ENCODE assay signal across 22 cellular contexts in the genomic region with DNA sequence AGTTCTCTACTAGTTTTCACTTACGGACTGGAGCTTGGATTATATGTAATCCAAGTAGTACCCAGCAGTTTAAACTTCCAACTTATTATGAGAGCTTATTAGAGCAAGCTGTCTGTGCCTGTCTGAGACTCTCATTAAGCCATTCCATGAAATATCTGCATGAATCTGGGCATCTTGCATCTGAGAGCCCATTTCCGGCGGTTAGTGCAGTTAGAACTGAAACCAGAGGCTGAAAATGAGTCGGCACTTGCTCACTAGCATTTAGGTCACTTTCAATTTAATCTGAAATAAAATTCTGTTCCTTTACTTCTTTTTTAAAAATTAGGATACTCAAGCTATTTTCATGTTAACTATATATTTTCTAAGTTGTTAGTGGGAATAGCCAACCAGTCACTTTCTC.
DNase-seq lines count a peak whose midpoint lies in the region; ATAC-seq and TF ChIP-seq lines count a peak whose summit lies in the region.
"Had no signal": no experiment of that assay in that cellular context is flagged by ENCODE, and none has a peak within 500 bp of the region (broad histone marks: within the 10 kb centered on the region; RNA-seq: fewer than 3 reads in every experiment).

No MANE protein-coding gene starts in this region.

- no peaks in the 10 kb centered on the region for H3K36me3 Mint-ChIP-seq in natural killer cell

- DNase-seq in NOMO-1 treated with DMSO at 0.1 percent for 48 hours (lab: John Stamatoyannopoulos, UW; ENCODE audit: unreplicated experiment), result peak; percentile 9
- no peak for DNase-seq in NOMO-1 treated with dmso at 0.1 percent for 144 hours (lab: John Stamatoyannopoulos, UW; ENCODE audit: unreplicated experiment)
- peak; percentile 12 for DNase-seq in HT1080 (ENCODE audit: low read depth)
- no peak for DNase-seq in PC-3
- no peak for DNase-seq in natural killer cell
- no peak for DNase-seq in UCSD-AML1 (lab: John Stamatoyannopoulos, UW; ENCODE audit: unreplicated experiment)
- DNase-seq in ecto neural progenitor cell (ENCODE audit: low spot score), result no peak
- DNase-seq: 8988T, COR-L47, DMS153, NCI-H1105, NCI-H187 treated with DMSO at 0.1 percent for 48 hours, NCI-H2171, NCI-H446 treated with DMSO at 0.1 percent for 48 hours, NCI-H774, PC-9, T-helper 1 cell had no signal

- no peak for ATAC-seq in PC-3
- ATAC-seq in HG03460 (IDR thresholded peaks at IDR 0.05; ENCODE audit: unreplicated experiment), result no peak
- ATAC-seq in natural killer cell, result no peak
- ATAC-seq: K562 had no signal

- POLR2A ChIA-PET in PC-3 (lab: Charles Lee; ENCODE audit: unreplicated experiment), result no interaction called here

- no peak overlapping the region for H3K27ac Mint-ChIP-seq in natural killer cell

- no peak overlapping the region for H3K9ac ChIP-seq in PC-3 (ENCODE audit: low read length)

- no peaks in the 10 kb centered on the region for H3K9me3 ChIP-seq in PC-3 (ENCODE audit: low read length)
- H3K9me3 ChIP-seq: HAP-1 had no signal

- no peaks in the 10 kb centered on the region for H3K4me1 Mint-ChIP-seq in natural killer cell

- H3K4me3 ChIP-seq in PC-3 (ENCODE audit: low read length), result no peak overlapping the region
- H3K4me3 ChIP-seq: HAP-1, K562, PC-9 had no signal

- H3K4me1 ChIP-seq in PC-3 (ENCODE audit: insufficient read depth, low read length), result no peaks in the 10 kb centered on the region

- no peaks in the 10 kb centered on the region for H4K20me1 ChIP-seq in PC-3 (ENCODE audit: low read length)

- no peak for TF ChIP-seq CTCF in PC-3 (conservative IDR thresholded peaks at IDR 0.05; ENCODE audit: low read depth, low read length)
- no peak for TF ChIP-seq CTCF in natural killer cell (IDR thresholded peaks at IDR 0.05)

- no peak overlapping the region for H3K27ac ChIP-seq in PC-3 (ENCODE audit: low read length)
- H3K27ac ChIP-seq: C4-2B, HL-60, PC-9 had no signal

- H3K4me2 ChIP-seq in PC-3 (ENCODE audit: low read length), result 0 out of 2 replicates have a peak overlapping the region, but pooled peaks have one; percentile 9
- H3K4me2 ChIP-seq: PC-9 had no signal

- H3K9me3 Mint-ChIP-seq in natural killer cell, result no peaks in the 10 kb centered on the region

- BruUV-seq in PC-3 (replicated peaks; lab: Mats Ljungman, UMichigan), result no TSS peak

- H3K27me3 Mint-ChIP-seq in natural killer cell (ENCODE audit: low read depth in 2 of 2), result peaks cover 0 to 4% of the 10 kb centered on the region in 2 donors

- no peak overlapping the region for H2AFZ ChIP-seq in PC-3 (ENCODE audit: low read length)
- H2AFZ ChIP-seq: PC-9 had no signal

- H3K9me2 ChIP-seq in PC-3 (replicated peaks; ENCODE audit: low read length), result no peaks in the 10 kb centered on the region

- no peaks in the 10 kb centered on the region for H3K36me3 ChIP-seq in PC-3 (ENCODE audit: low read depth, low read length)
- H3K36me3 ChIP-seq: HAP-1 had no signal

- H3K4me3 Mint-ChIP-seq in natural killer cell, result no peak overlapping the region

- intact Hi-C loops in PC-3 (cut with micrococcal nuclease), result no loop called here
- intact Hi-C loops in natural killer cell (cut with micrococcal nuclease), result no loop called here

- peaks cover 45% of the 10 kb centered on the region for H3K27me3 ChIP-seq in PC-3 (ENCODE audit: low read length)

- no peaks in the 10 kb centered on the region for H3K79me2 ChIP-seq in PC-3 (ENCODE audit: low read length)

- CTCF ChIA-PET in PC-3 (lab: Charles Lee), result no interaction called here

- no peaks in the 10 kb centered on the region for H3F3A ChIP-seq in PC-3 (ENCODE audit: low read length, unreplicated experiment)

Comparison
In these comparisons a context has a peak if more than half of its experiments do, and no peak if none do; other contexts are left out.
1. DNase-seq: peak in NOMO-1 treated with DMSO at 0.1 percent for 48 hours (single experiment) and HT1080 (single experiment); none in NOMO-1 treated with dmso at 0.1 percent for 144 hours (single experiment), PC-3 (single experiment), natural killer cell (single experiment), UCSD-AML1 (single experiment) and ecto neural progenitor cell (single experiment).